In the genomic region with DNA sequence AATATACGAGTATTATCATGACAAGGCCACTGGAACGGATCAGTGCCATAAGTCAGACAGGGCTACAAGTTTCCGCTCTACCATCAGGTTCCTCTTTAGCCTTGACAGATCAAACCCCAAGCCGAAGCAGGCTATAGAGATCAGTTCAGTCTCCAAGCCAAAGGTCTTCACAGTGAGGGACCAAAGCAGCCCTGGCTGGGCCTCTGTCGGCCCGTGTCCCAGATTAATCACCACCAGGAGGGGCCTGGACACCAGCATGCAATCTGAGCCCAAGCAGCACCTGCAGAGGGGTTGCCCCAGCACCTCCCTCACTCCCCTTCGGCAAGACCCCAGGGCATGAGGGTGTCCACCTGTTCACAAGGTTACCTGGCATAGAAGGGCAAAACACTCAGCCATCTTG, we compare ENCODE assay signal across 26 cellular contexts.
"Had no signal": no experiment of that assay in that cellular context is flagged by ENCODE, and none has a peak within 500 bp of the region (broad histone marks: within the 10 kb centered on the region; RNA-seq: fewer than 3 reads in every experiment).

No MANE protein-coding gene starts in this region.

- H2AFZ ChIP-seq: neural progenitor cell had no signal

- H3K27me3 Mint-ChIP-seq: naive B cell; naive thymus-derived CD8-positive, alpha-beta T cell; natural killer cell treated with Interleukin-12 subunit alpha and Interleukin-12 subunit beta and Interleukin-15 and Interleukin-18, amount 100 ng/mL, for 72 hours; stimulated activated memory B cell treated with anti-CD40 and anti-IgM and Interleukin-4, amounts not matched to agents 10 μg/mL and 1 μg/mL and 100 μg/mL, for 72 hours had no signal

- ATAC-seq: naive thymus-derived CD8-positive, alpha-beta T cell; natural killer cell treated with Interleukin-12 subunit alpha and Interleukin-12 subunit beta and Interleukin-15 and Interleukin-18, amount 100 ng/mL, for 72 hours; pancreas; stimulated activated memory B cell treated with anti-CD40 and anti-IgM and Interleukin-4, amounts not matched to agents 10 μg/mL and 1 μg/mL and 100 μg/mL, for 72 hours; stimulated activated naive CD8-positive, alpha-beta T cell treated with anti-CD3 and anti-CD28 coated beads, Interleukin-15, Interleukin-2, amounts not matched to agents 100 U/mL and 50 U/mL, for 24 hours had no signal

- H3K4me3 ChIP-seq: neural progenitor cell, pancreas, prostate gland, right atrium auricular region, right lobe of liver, sigmoid colon, stomach, thoracic aorta, thyroid gland, tibial nerve, upper lobe of left lung had no signal

- H3K4me1 ChIP-seq: pancreas, prostate gland, right atrium auricular region, right lobe of liver, sigmoid colon, stomach, thyroid gland, tibial nerve, upper lobe of left lung had no signal

- FAIRE-seq: pancreas, small intestine, urothelium cell line had no signal

- H3K4me1 Mint-ChIP-seq: stimulated activated memory B cell treated with anti-CD40 and anti-IgM and Interleukin-4, amounts not matched to agents 10 μg/mL and 1 μg/mL and 100 μg/mL, for 72 hours had no signal

- H3K4me2 ChIP-seq: neural progenitor cell had no signal

- DNase-seq: naive B cell; naive thymus-derived CD8-positive, alpha-beta T cell; occipital lobe; pancreas; retina; right lobe of liver; sigmoid colon; small intestine; stimulated activated CD4-positive, alpha-beta T cell treated with anti-CD3 and anti-CD28 coated beads, Interleukin-15, amount 100 ng/mL, for 24 hours; stimulated activated CD4-positive, alpha-beta T cell treated with anti-CD3 and anti-CD28 coated beads, Interleukin-2, amount 100 ng/mL, for 24 hours; stimulated activated CD4-positive, alpha-beta T cell treated with anti-CD3 and anti-CD28 coated beads, Interleukin-2, amount 100 ng/mL, for 48 hours; stimulated activated CD4-positive, alpha-beta T cell treated with anti-CD3 and anti-CD28 coated beads, Interleukin-4, amount 100 ng/mL, for 4 hours; stimulated activated CD8-positive, alpha-beta memory T cell treated with anti-CD3 and anti-CD28 coated beads, Interleukin-4, amount 100 ng/mL, for 48 hours; stimulated activated naive CD4-positive, alpha-beta T cell; stimulated activated naive CD8-positive, alpha-beta T cell treated with anti-CD3 and anti-CD28 coated beads, Interleukin-15, Interleukin-2, amounts not matched to agents 100 U/mL and 50 U/mL, for 24 hours; stomach; thyroid gland had no signal

- H3K4me3 Mint-ChIP-seq: naive B cell; naive thymus-derived CD8-positive, alpha-beta T cell; natural killer cell treated with Interleukin-12 subunit alpha and Interleukin-12 subunit beta and Interleukin-15 and Interleukin-18, amount 100 ng/mL, for 72 hours; neural progenitor cell; stimulated activated memory B cell treated with anti-CD40 and anti-IgM and Interleukin-4, amounts not matched to agents 10 μg/mL and 1 μg/mL and 100 μg/mL, for 72 hours had no signal

- H3K9me3 Mint-ChIP-seq: naive B cell; naive thymus-derived CD8-positive, alpha-beta T cell; natural killer cell treated with Interleukin-12 subunit alpha and Interleukin-12 subunit beta and Interleukin-15 and Interleukin-18, amount 100 ng/mL, for 72 hours; neural progenitor cell; stimulated activated memory B cell treated with anti-CD40 and anti-IgM and Interleukin-4, amounts not matched to agents 10 μg/mL and 1 μg/mL and 100 μg/mL, for 72 hours had no signal

- H3K27me3 ChIP-seq: neural progenitor cell, pancreas, right atrium auricular region, right lobe of liver, sigmoid colon, stomach, thyroid gland, tibial nerve, upper lobe of left lung had no signal

- H3K36me3 ChIP-seq: neural progenitor cell, prostate gland had no signal

- H3K27ac ChIP-seq: neural progenitor cell, pancreas, prostate gland, right atrium auricular region, right lobe of liver, sigmoid colon, stomach, thoracic aorta, thyroid gland, tibial nerve, upper lobe of left lung had no signal

- H3K9me3 ChIP-seq: pancreas, prostate gland, right atrium auricular region, right lobe of liver, sigmoid colon, stomach, thoracic aorta, thyroid gland, tibial nerve, upper lobe of left lung had no signal

- H3K27ac Mint-ChIP-seq: natural killer cell treated with Interleukin-12 subunit alpha and Interleukin-12 subunit beta and Interleukin-15 and Interleukin-18, amount 100 ng/mL, for 72 hours; neural progenitor cell; stimulated activated memory B cell treated with anti-CD40 and anti-IgM and Interleukin-4, amounts not matched to agents 10 μg/mL and 1 μg/mL and 100 μg/mL, for 72 hours had no signal

- H3K9ac ChIP-seq: neural progenitor cell had no signal
